9 cellular contexts compared by ENCODE assay signal in the genomic region with DNA sequence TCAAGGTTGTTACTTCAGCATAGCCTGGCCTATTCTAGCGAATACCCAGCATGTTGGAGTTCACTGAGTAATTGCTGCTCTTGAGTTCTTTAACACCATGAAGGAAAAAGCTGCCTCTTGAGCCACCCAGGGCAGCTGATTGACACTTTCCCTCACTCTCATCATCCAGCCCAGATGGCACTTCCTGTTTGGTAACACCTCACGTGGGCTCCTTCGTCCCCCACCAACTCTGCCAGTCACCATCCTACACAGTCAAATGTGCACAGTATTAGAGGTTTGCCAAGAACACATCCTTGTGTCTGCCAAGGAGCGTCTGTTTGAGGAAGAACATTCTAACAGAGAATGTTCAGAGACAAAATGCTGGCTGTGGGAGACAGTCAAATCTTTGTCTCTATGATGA.
DNase-seq lines count a peak whose midpoint lies in the region; ATAC-seq and TF ChIP-seq lines count a peak whose summit lies in the region.
"Had no signal": no experiment of that assay in that cellular context is flagged by ENCODE, and none has a peak within 500 bp of the region (broad histone marks: within the 10 kb centered on the region; RNA-seq: fewer than 3 reads in every experiment).

No MANE protein-coding gene starts in this region.

- H3K4me1 ChIP-seq in uterus (no peaks in the 10 kb centered on the region), mesenchymal stem cell (ENCODE audit: control insufficient read depth, insufficient read depth, low read depth, low read length) (peaks cover 3% of the 10 kb centered on the region)

- no peak overlapping the region for H3K14ac ChIP-seq in mesenchymal stem cell (ENCODE audit: low read length in 2 of 2)

- no peak overlapping the region for H2BK15ac ChIP-seq in mesenchymal stem cell (ENCODE audit: low read depth, poor library complexity, severe bottlenecking)

- H2BK120ac ChIP-seq in mesenchymal stem cell (ENCODE audit: low read depth, low read length), result no peak overlapping the region

- H3K27ac ChIP-seq in KOPT-K1 (ENCODE audit: low read depth, low read length, poor library complexity, severe bottlenecking), result peak overlapping the region; percentile 78
- no peak overlapping the region for H3K27ac ChIP-seq in uterus
- no peak overlapping the region for H3K27ac ChIP-seq in mesenchymal stem cell (ENCODE audit: low read length, poor library complexity, severe bottlenecking)

- H3K79me1 ChIP-seq in mesenchymal stem cell (replicated peaks; ENCODE audit: low read length, poor library complexity, severe bottlenecking), result no peaks in the 10 kb centered on the region

- intact Hi-C loops in activated T-helper 1 cell treated with anti-CD3 and anti-CD28 coated beads, Interleukin-12 subunit alpha, Interleukin-12 subunit beta, Interleukin-2, Interleukin-4 antibody, amounts not matched to agents 30 ng/mL and 10 ng/mL and 1 ng/mL, durations not matched to agents 14 hours and 24 hours and 36 hours (cut with micrococcal nuclease), result loop anchor here (1.0 kb wide), 1 partner anchor 10 kb away; no protein-coding TSS in a partner anchor
- intact Hi-C loops in uterus (cut with DNase I; ENCODE audit: low total_unique reads), result no loop called here

- H3K4me1 Mint-ChIP-seq in activated T-helper 1 cell treated with anti-CD3 and anti-CD28 coated beads, Interleukin-12 subunit alpha, Interleukin-12 subunit beta, Interleukin-2, Interleukin-4 antibody, amounts not matched to agents 30 ng/mL and 10 ng/mL and 1 ng/mL, durations not matched to agents 14 hours and 24 hours and 36 hours (ENCODE audit: low read depth), result peaks cover 75% of the 10 kb centered on the region
- H3K4me1 Mint-ChIP-seq in memory B cell, result peaks cover 41% of the 10 kb centered on the region

- H3K9me3 ChIP-seq in KOPT-K1 (ENCODE audit: insufficient read depth, low read length, poor library complexity, severe bottlenecking), result peaks cover 3% of the 10 kb centered on the region
- H3K9me3 ChIP-seq in uterus, result no peaks in the 10 kb centered on the region
- no peaks in the 10 kb centered on the region for H3K9me3 ChIP-seq in mesenchymal stem cell (ENCODE audit: control insufficient read depth, low read length)

- WGBS in mesenchymal stem cell, result 73% methylated on average over 4 of the region's 4 CpGs

- H4K91ac ChIP-seq in mesenchymal stem cell (ENCODE audit: low read length), result no peak overlapping the region

- H2BK5ac ChIP-seq in mesenchymal stem cell (ENCODE audit: low read depth, low read length, poor library complexity, severe bottlenecking), result no peak overlapping the region

- H2AK5ac ChIP-seq in mesenchymal stem cell (ENCODE audit: low read length, severe bottlenecking), result no peak overlapping the region

- H3K9me3 Mint-ChIP-seq in activated T-helper 1 cell treated with anti-CD3 and anti-CD28 coated beads, Interleukin-12 subunit alpha, Interleukin-12 subunit beta, Interleukin-2, Interleukin-4 antibody, amounts not matched to agents 30 ng/mL and 10 ng/mL and 1 ng/mL, durations not matched to agents 14 hours and 24 hours and 36 hours, result no peaks in the 10 kb centered on the region
- H3K9me3 Mint-ChIP-seq in memory B cell, result no peaks in the 10 kb centered on the region

- H3K36me3 ChIP-seq in KOPT-K1 (ENCODE audit: insufficient read depth, low read length), result no peaks in the 10 kb centered on the region
- H3K36me3 ChIP-seq in uterus, result no peaks in the 10 kb centered on the region
- H3K36me3 ChIP-seq in mesenchymal stem cell (ENCODE audit: control insufficient read depth in 1 of 2, insufficient read depth in 2 of 2, low read depth in 1 of 2, low read length in 2 of 2), result no peaks in the 10 kb centered on the region

- H3K4me3 Mint-ChIP-seq in activated T-helper 1 cell treated with anti-CD3 and anti-CD28 coated beads, Interleukin-12 subunit alpha, Interleukin-12 subunit beta, Interleukin-2, Interleukin-4 antibody, amounts not matched to agents 30 ng/mL and 10 ng/mL and 1 ng/mL, durations not matched to agents 14 hours and 24 hours and 36 hours, result no peak overlapping the region
- H3K4me3 Mint-ChIP-seq in memory B cell, result no peak overlapping the region

- H4K8ac ChIP-seq in mesenchymal stem cell (ENCODE audit: low read length), result no peak overlapping the region

- H2BK12ac ChIP-seq in mesenchymal stem cell (ENCODE audit: low read length in 2 of 2), result no peak overlapping the region

- DNase-seq in Ammon's horn (ENCODE audit: low spot score) (peak; percentile 73), memory B cell (ENCODE audit: low spot score in 2 of 2) (peak; percentile 16 to 19), uterus (no peak), mesenchymal stem cell (no peak)
- no peak for DNase-seq in activated T-helper 1 cell treated with anti-CD3 and anti-CD28 coated beads, Interleukin-12 subunit alpha, Interleukin-12 subunit beta, Interleukin-2, Interleukin-4 antibody, amounts not matched to agents 30 ng/mL and 10 ng/mL and 1 ng/mL, durations not matched to agents 14 hours and 24 hours and 36 hours (ENCODE audit: low spot score)
- DNase-seq: NCI-H2029 had no signal

- no peak for TF ChIP-seq CTCF in uterus (IDR thresholded peaks at IDR 0.05)

- H3K27me3 ChIP-seq in uterus (no peaks in the 10 kb centered on the region), mesenchymal stem cell (ENCODE audit: control insufficient read depth in 1 of 2, insufficient read depth in 1 of 2, low read length in 2 of 2) (peaks cover 18 to 46% of the 10 kb centered on the region in 2 experiments)

- H3K18ac ChIP-seq in mesenchymal stem cell (ENCODE audit: low read depth in 1 of 2, low read length in 2 of 2), result no peak overlapping the region

- H3K4me3 ChIP-seq in uterus (no peak overlapping the region), mesenchymal stem cell (ENCODE audit: insufficient read depth in 1 of 2, low read depth in 1 of 2, low read length in 2 of 2) (no peak overlapping the region)

- no peak overlapping the region for H3K9ac ChIP-seq in mesenchymal stem cell (ENCODE audit: low read length)

- TF ChIP-seq POLR2A in uterus (IDR thresholded peaks at IDR 0.05), result no peak

- H3K23ac ChIP-seq in mesenchymal stem cell (ENCODE audit: low read length in 2 of 2), result no peak overlapping the region

- ATAC-seq in memory B cell (ENCODE audit: low read depth) (peak; percentile 51), GM21825 (IDR thresholded peaks at IDR 0.05; ENCODE audit: unreplicated experiment) (no peak), HG03175 (IDR thresholded peaks at IDR 0.05; ENCODE audit: unreplicated experiment) (no peak)

- peaks cover 28% of the 10 kb centered on the region for H3K27me3 Mint-ChIP-seq in activated T-helper 1 cell treated with anti-CD3 and anti-CD28 coated beads, Interleukin-12 subunit alpha, Interleukin-12 subunit beta, Interleukin-2, Interleukin-4 antibody, amounts not matched to agents 30 ng/mL and 10 ng/mL and 1 ng/mL, durations not matched to agents 14 hours and 24 hours and 36 hours (ENCODE audit: insufficient read depth)
- H3K27me3 Mint-ChIP-seq in memory B cell, result no peaks in the 10 kb centered on the region

- H2AFZ ChIP-seq in mesenchymal stem cell (ENCODE audit: low read depth, low read length), result no peak overlapping the region

- no peak overlapping the region for H3K4ac ChIP-seq in mesenchymal stem cell (ENCODE audit: low read depth in 1 of 2, low read length in 2 of 2)

- H3K27ac Mint-ChIP-seq in activated T-helper 1 cell treated with anti-CD3 and anti-CD28 coated beads, Interleukin-12 subunit alpha, Interleukin-12 subunit beta, Interleukin-2, Interleukin-4 antibody, amounts not matched to agents 30 ng/mL and 10 ng/mL and 1 ng/mL, durations not matched to agents 14 hours and 24 hours and 36 hours, result peak overlapping the region; percentile 61
- H3K27ac Mint-ChIP-seq in memory B cell, result peak overlapping the region; percentile 79

- no peak overlapping the region for H3K4me2 ChIP-seq in mesenchymal stem cell (ENCODE audit: low read length, poor library complexity, severe bottlenecking)

- H3K36me3 Mint-ChIP-seq in activated T-helper 1 cell treated with anti-CD3 and anti-CD28 coated beads, Interleukin-12 subunit alpha, Interleukin-12 subunit beta, Interleukin-2, Interleukin-4 antibody, amounts not matched to agents 30 ng/mL and 10 ng/mL and 1 ng/mL, durations not matched to agents 14 hours and 24 hours and 36 hours (ENCODE audit: low read depth), result no peaks in the 10 kb centered on the region
- no peaks in the 10 kb centered on the region for H3K36me3 Mint-ChIP-seq in memory B cell

Comparison
In these comparisons a context has a peak if more than half of its experiments do, and no peak if none do; other contexts are left out.
1. DNase-seq: peak in Ammon's horn (single experiment) and memory B cell (2 of 2); none in activated T-helper 1 cell treated with anti-CD3 and anti-CD28 coated beads, Interleukin-12 subunit alpha, Interleukin-12 subunit beta, Interleukin-2, Interleukin-4 antibody, amounts not matched to agents 30 ng/mL and 10 ng/mL and 1 ng/mL, durations not matched to agents 14 hours and 24 hours and 36 hours (single experiment), uterus (0 of 2) and mesenchymal stem cell (single experiment).